ENCODE assay signal across 12 cellular contexts in genomic region chr14:84036863-84037262, GRCh38.
DNase-seq lines count a peak whose midpoint lies in the region; ATAC-seq, FAIRE-seq and TF ChIP-seq lines count a peak whose summit lies in the region.
"Had no signal": no experiment of that assay in that cellular context is flagged by ENCODE, and none has a peak within 500 bp of the region (broad histone marks: within the 10 kb centered on the region; RNA-seq: fewer than 3 reads in every experiment).

No MANE protein-coding gene starts in this region.

- no peaks in the 10 kb centered on the region for H4K20me1 ChIP-seq in neural progenitor cell (ENCODE audit: low read depth)

- no peaks in the 10 kb centered on the region for H3K4me1 Mint-ChIP-seq in neural progenitor cell

- no peaks in the 10 kb centered on the region for H3K9me3 ChIP-seq in neural progenitor cell (ENCODE audit: low read depth)
- H3K9me3 ChIP-seq: right atrium auricular region had no signal

- no peak for TF ChIP-seq POLR2A in lower leg skin (IDR thresholded peaks at IDR 0.05)

- no peak overlapping the region for H3K27ac Mint-ChIP-seq in neural progenitor cell

- FAIRE-seq in bronchial epithelial cell (lab: Jason Lieb, UNC): no peak

- no peak overlapping the region for H3K4me3 Mint-ChIP-seq in neural progenitor cell

- no peaks in the 10 kb centered on the region for H3K27me3 Mint-ChIP-seq in neural progenitor cell (ENCODE audit: insufficient read depth, low read depth)

- H3K9me3 Mint-ChIP-seq in neural progenitor cell: peaks cover 2% of the 10 kb centered on the region

- H3K36me3 ChIP-seq in bronchial epithelial cell (ENCODE audit: control insufficient read depth, insufficient read depth, low read length) (no peaks in the 10 kb centered on the region), neural progenitor cell (no peaks in the 10 kb centered on the region)
- H3K36me3 ChIP-seq: right atrium auricular region had no signal

- intact Hi-C loops in lower leg skin (cut with DNase I; ENCODE audit: low total_unique reads): no loop called here

- no peak for TF ChIP-seq CTCF in bronchial epithelial cell (IDR thresholded peaks at IDR 0.05; ENCODE audit: insufficient read depth, low read length, severe bottlenecking)
- no peak for TF ChIP-seq CTCF in neural progenitor cell (IDR thresholded peaks at IDR 0.05)
- TF ChIP-seq CTCF in lower leg skin (IDR thresholded peaks at IDR 0.05): no peak

- H3K4me3 ChIP-seq in bronchial epithelial cell (ENCODE audit: low read depth, low read length): no peak overlapping the region
- H3K4me3 ChIP-seq in neural progenitor cell: no peak overlapping the region
- no peak overlapping the region for H3K4me3 ChIP-seq in lower leg skin (ENCODE audit: low read depth, poor library complexity, severe bottlenecking)
- H3K4me3 ChIP-seq: right atrium auricular region had no signal

- no peak overlapping the region for H3K9ac ChIP-seq in neural progenitor cell

- WGBS in lower leg skin, 2 donors: 17 to 20% methylated on average over 1 of the region's 1 CpG

- no peaks in the 10 kb centered on the region for H3K79me2 ChIP-seq in neural progenitor cell (ENCODE audit: low read depth)

- no peak overlapping the region for H3K4me2 ChIP-seq in neural progenitor cell

- peak; percentile 53 for DNase-seq in GM04503 (ENCODE audit: low read depth)
- DNase-seq in M059J (ENCODE audit: low read depth): peak; percentile 4
- DNase-seq in bronchial epithelial cell (ENCODE audit: low read depth): peak; percentile 15
- no peak for DNase-seq in neural progenitor cell (ENCODE audit: low spot score)
- no peak for DNase-seq in ACHN
- no peak for DNase-seq in lower leg skin (ENCODE audit: low spot score in 2 of 2)
- DNase-seq: effector CD8-positive, alpha-beta T cell; NCI-H1417 treated with DMSO at 0.1 percent for 48 hours; SHP77 treated with DMSO at 0.1 percent for 48 hours had no signal

- in situ Hi-C loops in ACHN (cut with HindIII; ENCODE audit: low pct_ligation_motif_present, low pct_unique_long_range_greater_than_20kb, low sequenced_read_pairs): no loop called here

- H3K4me1 ChIP-seq in neural progenitor cell: peaks cover 2% of the 10 kb centered on the region
- H3K4me1 ChIP-seq: right atrium auricular region had no signal

- H3K27ac ChIP-seq in neural progenitor cell: no peak overlapping the region
- H3K27ac ChIP-seq: right atrium auricular region had no signal

- no peaks in the 10 kb centered on the region for H3K27me3 ChIP-seq in bronchial epithelial cell (ENCODE audit: control insufficient read depth, insufficient read depth, low read length)
- H3K27me3 ChIP-seq in neural progenitor cell: no peaks in the 10 kb centered on the region
- H3K27me3 ChIP-seq: right atrium auricular region had no signal

- no peaks in the 10 kb centered on the region for H3K36me3 Mint-ChIP-seq in neural progenitor cell

- H3F3A ChIP-seq in neural progenitor cell (ENCODE audit: low read depth): no peaks in the 10 kb centered on the region

- no peak for ATAC-seq in HG03280 (IDR thresholded peaks at IDR 0.05; ENCODE audit: unreplicated experiment)
- no peak for ATAC-seq in HG03196 (IDR thresholded peaks at IDR 0.05; ENCODE audit: unreplicated experiment)

- peak overlapping the region; percentile 36 for H2AFZ ChIP-seq in neural progenitor cell (replicated peaks)

Comparison
In these comparisons a context has a peak if more than half of its experiments do, and no peak if none do; other contexts are left out.
1. DNase-seq: peak in GM04503 (single experiment), M059J (single experiment) and bronchial epithelial cell (single experiment); none in neural progenitor cell (single experiment), ACHN (single experiment) and lower leg skin (0 of 2).